ENCODE assay signal across 25 cellular contexts in genomic region chr7:15554081-15554480, GRCh38. TPM values are rescaled to one million over a fixed set of nuclear protein-coding genes. Genes with fewer than 3 reads are reported as not detected.
DNase-seq lines count a peak whose midpoint lies in the region; TF ChIP-seq lines count a peak whose summit lies in the region.
"Had no signal": no experiment of that assay in that cellular context is flagged by ENCODE, and none has a peak within 500 bp of the region (broad histone marks: within the 10 kb centered on the region; RNA-seq: fewer than 3 reads in every experiment).

No MANE protein-coding gene starts in this region.

- TF ChIP-seq POLR2A in Peyer's patch (IDR thresholded peaks at IDR 0.05), result no peak

- H2BK15ac ChIP-seq in mesenchymal stem cell (ENCODE audit: low read depth, poor library complexity, severe bottlenecking), result no peak overlapping the region

- peaks cover 46% of the 10 kb centered on the region for H3K4me1 Mint-ChIP-seq in chondrocyte (ENCODE audit: low read depth)
- H3K4me1 Mint-ChIP-seq: activated CD4-positive, alpha-beta T cell treated with anti-CD3 and anti-CD28 coated beads, Interleukin-2, amount 10 ng/mL, durations not matched to agents 24 days and 14 days; CD4-positive, alpha-beta memory T cell; IgD-negative memory B cell had no signal

- no peak overlapping the region for H3K4me3 ChIP-seq in mesenchymal stem cell (ENCODE audit: insufficient read depth in 1 of 2, low read depth in 1 of 2, low read length in 2 of 2)
- no peak overlapping the region for H3K4me3 ChIP-seq in Peyer's patch
- no peak overlapping the region for H3K4me3 ChIP-seq in mammary epithelial cell (replicated peaks in 1 of 3; ENCODE audit: insufficient read depth in 1 of 3, low read depth in 2 of 3, low read length in 3 of 3)
- H3K4me3 ChIP-seq: PC-9, stomach, upper lobe of right lung had no signal

- no peak overlapping the region for H3K14ac ChIP-seq in mesenchymal stem cell (ENCODE audit: low read length in 2 of 2)

- CTCF ChIA-PET in mammary epithelial cell (lab: Charles Lee; ENCODE audit: low non-redundant PET), result no interaction called here

- no peak overlapping the region for H2BK5ac ChIP-seq in mesenchymal stem cell (ENCODE audit: low read depth, low read length, poor library complexity, severe bottlenecking)

- H3K27ac ChIP-seq in mesenchymal stem cell (ENCODE audit: low read length, poor library complexity, severe bottlenecking) (no peak overlapping the region), Peyer's patch (no peak overlapping the region), mammary epithelial cell (ENCODE audit: insufficient read depth, low read depth, low read length) (no peak overlapping the region)
- H3K27ac ChIP-seq: PC-9, stomach, upper lobe of right lung had no signal

- no peak overlapping the region for H3K4me2 ChIP-seq in mesenchymal stem cell (ENCODE audit: low read length, poor library complexity, severe bottlenecking)
- H3K4me2 ChIP-seq in mammary epithelial cell (ENCODE audit: insufficient read depth, low read depth, low read length), result no peak overlapping the region
- H3K4me2 ChIP-seq: PC-9 had no signal

- no peak overlapping the region for H3K4ac ChIP-seq in mesenchymal stem cell (ENCODE audit: low read depth in 1 of 2, low read length in 2 of 2)

- BruUV-seq in mammary epithelial cell (replicated peaks; lab: Mats Ljungman, UMichigan), result no TSS peak

- H3K79me1 ChIP-seq in mesenchymal stem cell (replicated peaks; ENCODE audit: low read length, poor library complexity, severe bottlenecking), result no peaks in the 10 kb centered on the region

- in situ Hi-C loops in ACHN (cut with HindIII; ENCODE audit: low pct_ligation_motif_present, low pct_unique_long_range_greater_than_20kb, low sequenced_read_pairs) (no loop called here), mammary epithelial cell (cut with MboI; ENCODE audit: low sequenced_read_pairs in 2 of 2) (no loop called here)

- no peaks in the 10 kb centered on the region for H3K36me3 Mint-ChIP-seq in chondrocyte (ENCODE audit: low read depth)
- H3K36me3 Mint-ChIP-seq: CD4-positive, alpha-beta memory T cell; IgD-negative memory B cell had no signal

- H3K27ac Mint-ChIP-seq in chondrocyte (ENCODE audit: unreplicated experiment), result peak overlapping the region; percentile 76
- H3K27ac Mint-ChIP-seq: activated CD4-positive, alpha-beta T cell treated with anti-CD3 and anti-CD28 coated beads, Interleukin-2, amount 10 ng/mL, durations not matched to agents 24 days and 14 days; CD4-positive, alpha-beta memory T cell; IgD-negative memory B cell had no signal

- no peak overlapping the region for H2BK120ac ChIP-seq in mesenchymal stem cell (ENCODE audit: low read depth, low read length)

- no peak overlapping the region for H3K4me3 Mint-ChIP-seq in chondrocyte (ENCODE audit: unreplicated experiment)
- H3K4me3 Mint-ChIP-seq: activated CD4-positive, alpha-beta T cell treated with anti-CD3 and anti-CD28 coated beads, Interleukin-2, amount 10 ng/mL, durations not matched to agents 24 days and 14 days; CD4-positive, alpha-beta memory T cell; IgD-negative memory B cell had no signal

- DNase-seq in ACHN (peak; percentile 31), LHCN-M2 (ENCODE audit: low read depth) (peak; percentile 60), chondrocyte (ENCODE audit: low spot score) (no peak), mesenchymal stem cell (peak; percentile 34), Peyer's patch (no peak), NCI-H1930 (lab: John Stamatoyannopoulos, UW) (no peak), mammary epithelial cell (no peak)
- no peak for DNase-seq in activated CD4-positive, alpha-beta T cell treated with anti-CD3 and anti-CD28 coated beads for 4 hours
- DNase-seq: activated CD4-positive, alpha-beta T cell treated with anti-CD3 and anti-CD28 coated beads, Interleukin-2, amount 10 ng/mL, durations not matched to agents 24 days and 14 days; activated CD8-positive, alpha-beta memory T cell treated with anti-CD3 and anti-CD28 coated beads, Interleukin-2, amount 50 U/mL, for 48 hours; activated gamma-delta T cell treated with Interleukin-2 at 50 U/mL for 16 hours; anterior cingulate cortex; CD4-positive, alpha-beta memory T cell; cortex of kidney; DMS79 treated with DMSO at 0.1 percent for 48 hours; erythroblast; NCI-H2029; NCI-H510A; PC-9; stimulated activated CD4-positive, alpha-beta T cell treated with anti-CD3 and anti-CD28 coated beads, Interleukin-2, amount 100 ng/mL, for 24 hours; stomach; upper lobe of right lung had no signal

- WGBS in mesenchymal stem cell, result no CpG with 5 or more reads among the region's 1 CpG
- WGBS in mammary epithelial cell (ENCODE audit: low coverage, missing lambda C conversion rate), result 50% methylated on average over 1 of the region's 1 CpG

- no peak overlapping the region for H2BK12ac ChIP-seq in mesenchymal stem cell (ENCODE audit: low read length in 2 of 2)

- TF ChIP-seq CTCF in chondrocyte (IDR thresholded peaks at IDR 0.05), result no peak
- TF ChIP-seq CTCF in Peyer's patch (IDR thresholded peaks at IDR 0.05), result no peak
- no peak for TF ChIP-seq CTCF in mammary epithelial cell (conservative IDR thresholded peaks at IDR 0.05 in 1 of 2, IDR thresholded peaks at IDR 0.05 in 1 of 2; ENCODE audit: extremely low read depth in 1 of 2, insufficient read depth in 1 of 2, low read depth in 1 of 2, low read length in 2 of 2)

- H3K79me2 ChIP-seq in mammary epithelial cell (ENCODE audit: insufficient read depth, low read length), result no peaks in the 10 kb centered on the region

- no peak overlapping the region for H3K23ac ChIP-seq in mesenchymal stem cell (ENCODE audit: low read length in 2 of 2)

- no peak overlapping the region for H2AK5ac ChIP-seq in mesenchymal stem cell (ENCODE audit: low read length, severe bottlenecking)

- no peaks in the 10 kb centered on the region for H3K9me3 Mint-ChIP-seq in chondrocyte (ENCODE audit: low read depth)
- H3K9me3 Mint-ChIP-seq: activated CD4-positive, alpha-beta T cell treated with anti-CD3 and anti-CD28 coated beads, Interleukin-2, amount 10 ng/mL, durations not matched to agents 24 days and 14 days had no signal

- no peaks in the 10 kb centered on the region for H3K27me3 Mint-ChIP-seq in chondrocyte (ENCODE audit: low read depth)
- H3K27me3 Mint-ChIP-seq: activated CD4-positive, alpha-beta T cell treated with anti-CD3 and anti-CD28 coated beads, Interleukin-2, amount 10 ng/mL, durations not matched to agents 24 days and 14 days; CD4-positive, alpha-beta memory T cell; IgD-negative memory B cell had no signal

- no peaks in the 10 kb centered on the region for H3K36me3 ChIP-seq in mesenchymal stem cell (ENCODE audit: control insufficient read depth in 1 of 2, insufficient read depth in 2 of 2, low read depth in 1 of 2, low read length in 2 of 2)
- no peaks in the 10 kb centered on the region for H3K36me3 ChIP-seq in Peyer's patch
- H3K36me3 ChIP-seq in mammary epithelial cell (ENCODE audit: insufficient read depth, low read length), result no peaks in the 10 kb centered on the region
- H3K36me3 ChIP-seq: stomach, upper lobe of right lung had no signal

- no peak overlapping the region for H4K8ac ChIP-seq in mesenchymal stem cell (ENCODE audit: low read length)

- no peaks in the 10 kb centered on the region for H4K20me1 ChIP-seq in mammary epithelial cell (ENCODE audit: insufficient read depth, low read length)

- intact Hi-C loops in mammary epithelial cell (cut with micrococcal nuclease), result no loop called here

- no peak overlapping the region for H2AFZ ChIP-seq in mesenchymal stem cell (ENCODE audit: low read depth, low read length)
- no peak overlapping the region for H2AFZ ChIP-seq in mammary epithelial cell (ENCODE audit: low read depth, low read length)
- H2AFZ ChIP-seq: PC-9 had no signal

- H3K27me3 ChIP-seq in mesenchymal stem cell (ENCODE audit: control insufficient read depth in 1 of 2, insufficient read depth in 1 of 2, low read length in 2 of 2) (no peaks in the 10 kb centered on the region), Peyer's patch (no peaks in the 10 kb centered on the region), mammary epithelial cell (ENCODE audit: insufficient read depth, low read length) (no peaks in the 10 kb centered on the region)
- H3K27me3 ChIP-seq: stomach, upper lobe of right lung had no signal

- dilution Hi-C loops in mammary epithelial cell (cut with HindIII; ENCODE audit: low sequenced_read_pairs), result no loop called here

- H4K91ac ChIP-seq in mesenchymal stem cell (ENCODE audit: low read length), result no peak overlapping the region

- H3K9me3 ChIP-seq in mesenchymal stem cell (ENCODE audit: control insufficient read depth, low read length), result no peaks in the 10 kb centered on the region
- H3K9me3 ChIP-seq in Peyer's patch, result no peaks in the 10 kb centered on the region
- no peaks in the 10 kb centered on the region for H3K9me3 ChIP-seq in mammary epithelial cell (replicated peaks; ENCODE audit: insufficient read depth, low read length)
- H3K9me3 ChIP-seq: stomach, upper lobe of right lung had no signal

- H3K9ac ChIP-seq in mesenchymal stem cell (ENCODE audit: low read length) (peak overlapping the region; percentile 76), mammary epithelial cell (ENCODE audit: insufficient read depth, low read length) (no peak overlapping the region)

- H3K4me1 ChIP-seq in mesenchymal stem cell (ENCODE audit: control insufficient read depth, insufficient read depth, low read depth, low read length) (no peaks in the 10 kb centered on the region), Peyer's patch (no peaks in the 10 kb centered on the region), mammary epithelial cell (ENCODE audit: insufficient read depth, low read length) (no peaks in the 10 kb centered on the region)
- H3K4me1 ChIP-seq: stomach, upper lobe of right lung had no signal

- no peak overlapping the region for H3K18ac ChIP-seq in mesenchymal stem cell (ENCODE audit: low read depth in 1 of 2, low read length in 2 of 2)

RNA-seq across cellular contexts. Expression of gene AGMO, which starts 7.7 kb away (rescaled TPM):
- total RNA-seq in LHCN-M2 (2014; rRNA removed) (0.06 TPM in 1 of 2 replicates, not detected in the other), chondrocyte (0.60 to 3.8 TPM (median 0.72 TPM) in 3 replicates), Peyer's patch (10 to 100 TPM in 3 of 4 donors, under 1 TPM in 1; 0.83 to 25.7 (median 15.8) TPM), mammary epithelial cell (not detected)
- polyA plus RNA-seq in LHCN-M2 (2012), result not detected
- polyA plus RNA-seq in mesenchymal stem cell (2013, experiment 1 of 2), result not detected
- 0.01 TPM for polyA plus RNA-seq in mesenchymal stem cell (2013, experiment 2 of 2)
- not detected for polyA plus RNA-seq in mammary epithelial cell
- polyA minus RNA-seq in mammary epithelial cell, result not detected
- total RNA-seq: A673; activated CD4-positive, alpha-beta T cell treated with anti-CD3 and anti-CD28 coated beads, Interleukin-2, amount 10 ng/mL, durations not matched to agents 24 days and 14 days; CD4-positive, alpha-beta memory T cell; PC-9 had no signal
- polyA plus RNA-seq: CD4-positive, alpha-beta memory T cell; IgD-negative memory B cell; neural cell had no signal

Comparison
In these comparisons a context has a peak if more than half of its experiments do, and no peak if none do; other contexts are left out.
1. DNase-seq: peak in ACHN (single experiment), LHCN-M2 (single experiment) and mesenchymal stem cell (single experiment); none in chondrocyte (single experiment), Peyer's patch (0 of 3), NCI-H1930 (0 of 2), activated CD4-positive, alpha-beta T cell treated with anti-CD3 and anti-CD28 coated beads for 4 hours (0 of 2) and mammary epithelial cell (single experiment).